1 cellular context compared by ENCODE assay signal in genomic region chr17:7252176-7253043, GRCh38.
TF ChIP-seq lines count a peak whose summit lies in the region.

ELP5 (plus strand) TSS chr17:7252215; CDS start chr17:7252551, 336 bp downstream.

TF ChIP-seq in K562, 482 proteins besides CTCF, POLR2A, EP300 and RAD21 (continued from another document and continues in another):
- TF ChIP-seq ZNF232 (CRISPR knock-in tag; IDR thresholded peaks at IDR 0.05) (0 out of 2 replicates have a peak, but pooled peaks have one; percentile 59), NR2C1 (IDR thresholded peaks at IDR 0.05) (no peak), NR2C1 (tag; IDR thresholded peaks at IDR 0.05) (peak; percentile 52), ZNF408 (CRISPR knock-in tag; IDR thresholded peaks at IDR 0.05; ENCODE audit: low read depth) (no peak), NFIC (IDR thresholded peaks at IDR 0.05) (peak; percentile 51), NCOR1 (IDR thresholded peaks at IDR 0.05) (peak; percentile 16; the same call in 1 of the 2 replicates), ARID4B (CRISPR knock-in tag; IDR thresholded peaks at IDR 0.05) (peak; percentile 84), ELF1 (tag; IDR thresholded peaks at IDR 0.05) (peak; percentile 72), ZNF740 (CRISPR knock-in tag; IDR thresholded peaks at IDR 0.05) (0 out of 2 replicates have a peak, but pooled peaks have one; percentile 31), ZNF740 (tag; IDR thresholded peaks at IDR 0.05) (no peak), HOXB6 (CRISPR knock-in tag; IDR thresholded peaks at IDR 0.05; ENCODE audit: borderline replicate concordance) (no peak), BRF2 (IDR thresholded peaks at IDR 0.05; ENCODE audit: borderline replicate concordance, insufficient read depth, insufficient read length) (no peak), ILF3 (IDR thresholded peaks at IDR 0.05; ENCODE audit: borderline replicate concordance) (0 out of 2 replicates have a peak, but pooled peaks have one; percentile 43), CREBBP (IDR thresholded peaks at IDR 0.05; ENCODE audit: low read depth, low read length) (no peak), HOMEZ (CRISPR knock-in tag; IDR thresholded peaks at IDR 0.05) (no peak), TOE1 (IDR thresholded peaks at IDR 0.05; ENCODE audit: borderline replicate concordance) (0 out of 2 replicates have a peak, but pooled peaks have one; percentile 41), TOE1 (CRISPR knock-in tag; IDR thresholded peaks at IDR 0.05; ENCODE audit: borderline replicate concordance, low read depth) (no peak), C11orf30 (IDR thresholded peaks at IDR 0.05; ENCODE audit: low read depth) (peak; percentile 73), ZNF449 (CRISPR knock-in tag; IDR thresholded peaks at IDR 0.05) (no peak), EP400 (IDR thresholded peaks at IDR 0.05) (peak; percentile 94), TRIM25 (IDR thresholded peaks at IDR 0.05; ENCODE audit: borderline replicate concordance) (no peak), KDM4B (IDR thresholded peaks at IDR 0.05; ENCODE audit: borderline replicate concordance in 2 of 2, low read depth in 1 of 2) (peak in 1 of 2 experiments; percentile 69; a peak in 1 of 4 replicates), LEF1 (IDR thresholded peaks at IDR 0.05) (peak; percentile 55), ZNF79 (CRISPR knock-in tag; IDR thresholded peaks at IDR 0.05; ENCODE audit: low read depth) (no peak), NBN (IDR thresholded peaks at IDR 0.05; ENCODE audit: low read depth) (peak; percentile 81; the same call in 1 of the 2 replicates), SP1 (CRISPR knock-in tag; IDR thresholded peaks at IDR 0.05) (peak; percentile 84), HMGN3 (IDR thresholded peaks at IDR 0.05; ENCODE audit: borderline replicate concordance, extremely low read depth, insufficient read length, low read depth, low read length) (peak; percentile 87), ETS2 (tag; IDR thresholded peaks at IDR 0.05; ENCODE audit: borderline replicate concordance, poor library complexity, severe bottlenecking) (no peak), ETV6 (IDR thresholded peaks at IDR 0.05; ENCODE audit: borderline replicate concordance in 1 of 2, low read depth in 2 of 2, low read length in 1 of 2) (no peak), ETV6 (CRISPR knock-in tag; IDR thresholded peaks at IDR 0.05; ENCODE audit: borderline replicate concordance) (no peak), RAD51 (IDR thresholded peaks at IDR 0.05; ENCODE audit: borderline replicate concordance, low read depth) (no peak), MAZ (CRISPR knock-in tag; conservative IDR thresholded peaks at IDR 0.05 in 1 of 2, IDR thresholded peaks at IDR 0.05 in 1 of 2) (peak; percentile 71 to 78; a peak in 2 of 4 replicates), NFRKB (IDR thresholded peaks at IDR 0.05; ENCODE audit: low read depth) (peak; percentile 77), ZNF174 (CRISPR knock-in tag; IDR thresholded peaks at IDR 0.05) (no peak), NFE2L1 (tag; IDR thresholded peaks at IDR 0.05; ENCODE audit: borderline replicate concordance, low read depth) (no peak), ZNF41 (CRISPR knock-in tag; conservative IDR thresholded peaks at IDR 0.05) (no peak), CC2D1A (IDR thresholded peaks at IDR 0.05) (no peak), NFYB (IDR thresholded peaks at IDR 0.05; ENCODE audit: extremely low read depth, insufficient read length) (no peak), THAP12 (CRISPR knock-in tag; IDR thresholded peaks at IDR 0.05) (no peak), ETV1 (tag; conservative IDR thresholded peaks at IDR 0.05; ENCODE audit: low read depth) (peak; percentile 72), PKNOX1 (IDR thresholded peaks at IDR 0.05) (no peak), KHSRP (IDR thresholded peaks at IDR 0.05) (peak; percentile 46; the same call in 1 of the 2 replicates), ZFX (CRISPR knock-in tag; IDR thresholded peaks at IDR 0.05) (peak; percentile 94), NR2C2 (CRISPR knock-in tag; IDR thresholded peaks at IDR 0.05) (peak; percentile 71; the same call in 1 of the 2 replicates), NR2C2 (tag; IDR thresholded peaks at IDR 0.05) (peak; percentile 91), TARDBP (IDR thresholded peaks at IDR 0.05) (0 out of 2 replicates have a peak, but pooled peaks have one; percentile 43), MAFG (tag; conservative IDR thresholded peaks at IDR 0.05) (no peak), HDAC2 (IDR thresholded peaks at IDR 0.05) (peak; percentile 56), TFAM (CRISPR knock-in tag; conservative IDR thresholded peaks at IDR 0.05) (no peak), DPF2 (IDR thresholded peaks at IDR 0.05) (peak; percentile 25; the same call in 1 of the 2 replicates), TBL1XR1 (IDR thresholded peaks at IDR 0.05; ENCODE audit: low read length in 2 of 2) (peak in 1 of 2 experiments; percentile 18; a peak in 1 of 4 replicates), RB1 (IDR thresholded peaks at IDR 0.05; ENCODE audit: low read depth) (0 out of 2 replicates have a peak, but pooled peaks have one; percentile 35), ZNF224 (CRISPR knock-in tag; IDR thresholded peaks at IDR 0.05) (no peak)
